ENCODE assay signal across 17 cellular contexts in genomic region chr10:35203744-35204143, GRCh38.
"Had no signal": no experiment of that assay in that cellular context is flagged by ENCODE, and none has a peak within 500 bp of the region (broad histone marks: within the 10 kb centered on the region; RNA-seq: fewer than 3 reads in every experiment).

No MANE protein-coding gene starts in this region.

- H3K9me3 Mint-ChIP-seq: activated naive CD4-positive, alpha-beta T cell treated with anti-CD3 and anti-CD28 coated beads for 36 hours; activated T-helper 17 cell treated with anti-CD3 and anti-CD28 coated beads, Interleukin-2, amount 50 U/mL, for 72 hours; neural crest cell had no signal

- H3K36me3 ChIP-seq: prostate gland, thyroid gland, uterus had no signal

- H3K4me3 ChIP-seq: prostate gland, spleen, thyroid gland, uterus had no signal

- H3K4me3 Mint-ChIP-seq: activated naive CD4-positive, alpha-beta T cell treated with anti-CD3 and anti-CD28 coated beads for 36 hours; neural crest cell had no signal

- H3K4me1 ChIP-seq: prostate gland, thyroid gland, uterus had no signal

- H3K27me3 ChIP-seq: spleen, thyroid gland, uterus had no signal

- FAIRE-seq: astrocyte, bronchial epithelial cell, kidney had no signal

- H3K27ac Mint-ChIP-seq: activated naive CD4-positive, alpha-beta T cell treated with anti-CD3 and anti-CD28 coated beads for 36 hours; activated T-helper 17 cell treated with anti-CD3 and anti-CD28 coated beads, Interleukin-2, amount 50 U/mL, for 72 hours had no signal

- H3K4me1 Mint-ChIP-seq: neural crest cell had no signal

- DNase-seq: activated CD4-positive, alpha-beta T cell treated with anti-CD3 and anti-CD28 coated beads, Interleukin-2, amount 50 U/mL, for 48 hours; activated CD4-positive, CD25-positive, alpha-beta regulatory T cell treated with anti-CD3 and anti-CD28 coated beads, Interleukin-2, amount 50 U/mL, for 72 hours; activated naive CD4-positive, alpha-beta T cell treated with anti-CD3 and anti-CD28 coated beads for 36 hours; kidney; left ventricle myocardium superior; mesendoderm; spleen; T-helper 9 cell; thyroid gland; uterus had no signal

- H3K27ac ChIP-seq: prostate gland, spleen, thyroid gland, uterus had no signal

- H3K9me3 ChIP-seq: prostate gland, spleen, thyroid gland, uterus had no signal

- ATAC-seq: activated T-helper 17 cell treated with anti-CD3 and anti-CD28 coated beads, Interleukin-2, amount 50 U/mL, for 72 hours; esophagus mucosa; left ventricle myocardium superior; sciatic nerve had no signal

- H3K27me3 Mint-ChIP-seq: activated T-helper 17 cell treated with anti-CD3 and anti-CD28 coated beads, Interleukin-2, amount 50 U/mL, for 72 hours had no signal
